ENCODE assay signal across 8 cellular contexts in genomic region chr20:3786665-3787639, GRCh38. TPM values are rescaled to one million over a fixed set of nuclear protein-coding genes. Genes with fewer than 3 reads are reported as not detected.
DNase-seq lines count a peak whose midpoint lies in the region; ATAC-seq, FAIRE-seq and TF ChIP-seq lines count a peak whose summit lies in the region.

Gene CENPB, minus strand, starts transcription at chr20:3786740. Its CDS starts 257 bp downstream, at chr20:3786483.

- peaks cover 0 to 32% (median 6%) of the 10 kb centered on the region in 11 experiments; a peak in 15 of 22 replicates for H3K36me3 ChIP-seq in BLaER1 treated with 17β-estradiol and CSF1 and Interleukin-3, amounts not matched to agents 10 nM and 100 nM
- H3K36me3 ChIP-seq in ectodermal cell (ENCODE audit: control insufficient read depth, insufficient read depth, low read length) (no peaks in the 10 kb centered on the region), lower lobe of right lung (peaks cover 13% of the 10 kb centered on the region)

- ATAC-seq in HG03457 (IDR thresholded peaks at IDR 0.05; ENCODE audit: unreplicated experiment) (peak; percentile 76), lower lobe of right lung (peak; percentile 96 to 97)

- peaks cover 37 to 48% (median 41%) of the 10 kb centered on the region in 10 experiments for H3K4me1 ChIP-seq in BLaER1 treated with 17β-estradiol and CSF1 and Interleukin-3, amounts not matched to agents 10 nM and 100 nM
- H3K4me1 ChIP-seq in ectodermal cell (ENCODE audit: control insufficient read depth, insufficient read depth, low read length) (peaks cover 8% of the 10 kb centered on the region), lower lobe of right lung (peaks cover 39% of the 10 kb centered on the region)

- DNase-seq in GM19239 (ENCODE audit: insufficient read length, low spot score) (peak; percentile 99), NCI-H748 (lab: John Stamatoyannopoulos, UW; ENCODE audit: unreplicated experiment) (peak; percentile 95), lower lobe of right lung (peak; percentile 91)
- DNase-seq in activated CD4-positive, alpha-beta memory T cell treated with anti-CD3 and anti-CD28 coated beads for 36 hours: peak; percentile 93
- DNase-seq in stimulated activated CD4-positive, alpha-beta T cell treated with anti-CD3 and anti-CD28 coated beads, TNF-alpha, amount 100 ng/mL, for 24 hours (ENCODE audit: low read depth in 3 of 3): peak; percentile 79 to 87 (median 84)

- no peaks in the 10 kb centered on the region for H3K27me3 ChIP-seq in BLaER1 treated with 17β-estradiol and CSF1 and Interleukin-3, amounts not matched to agents 10 nM and 100 nM
- H3K27me3 ChIP-seq in ectodermal cell (ENCODE audit: control insufficient read depth, insufficient read depth, low read length, poor library complexity, severe bottlenecking) (peaks cover 23% of the 10 kb centered on the region), lower lobe of right lung (ENCODE audit: low read depth) (no peaks in the 10 kb centered on the region)

- peak; percentile 82 for TF ChIP-seq CTCF in lower lobe of right lung (IDR thresholded peaks at IDR 0.05)

- H3K4me3 Mint-ChIP-seq in activated CD4-positive, alpha-beta memory T cell treated with anti-CD3 and anti-CD28 coated beads for 36 hours: peak within 1 kb of the TSS; percentile 83

- CTCF ChIA-PET in activated CD4-positive, alpha-beta memory T cell treated with anti-CD3 and anti-CD28 coated beads for 36 hours (lab: Charles Lee): interaction anchor here (0.9 to 10.4 kb wide), 13 partner anchors 9 to 298 kb away, joined by 3 to 180 read pairs (median 6); partner anchors contain the start of genes ADISSP, AP5S1 and CDC25B

- peaks cover 6% of the 10 kb centered on the region for H3K36me3 Mint-ChIP-seq in activated CD4-positive, alpha-beta memory T cell treated with anti-CD3 and anti-CD28 coated beads for 36 hours

- H3K27me3 Mint-ChIP-seq in activated CD4-positive, alpha-beta memory T cell treated with anti-CD3 and anti-CD28 coated beads for 36 hours: no peaks in the 10 kb centered on the region

- peak within 1 kb of the TSS; percentile 84 to 94 (median 91) for H3K9ac ChIP-seq in BLaER1 treated with 17β-estradiol and CSF1 and Interleukin-3, amounts not matched to agents 10 nM and 100 nM

- peak within 1 kb of the TSS; percentile 90 to 100 (median 99) for H3K4me2 ChIP-seq in BLaER1 treated with 17β-estradiol and CSF1 and Interleukin-3, amounts not matched to agents 10 nM and 100 nM

- H3K9me3 Mint-ChIP-seq in activated CD4-positive, alpha-beta memory T cell treated with anti-CD3 and anti-CD28 coated beads for 36 hours: no peaks in the 10 kb centered on the region

- POLR2A ChIA-PET in activated CD4-positive, alpha-beta memory T cell treated with anti-CD3 and anti-CD28 coated beads for 36 hours (lab: Charles Lee): interaction anchor here (0.8 to 3.4 kb wide), 7 partner anchors 19 to 103 kb away, joined by 3 to 27 read pairs (median 4); partner anchors contain the start of genes ADISSP, AP5S1 and MAVS

- intact Hi-C loops in activated CD4-positive, alpha-beta memory T cell treated with anti-CD3 and anti-CD28 coated beads for 36 hours (cut with micrococcal nuclease): loop anchor here (1.0 to 10.0 kb wide), 4 partner anchors 8 to 298 kb away; partner anchors contain the start of gene AP5S1
- intact Hi-C loops in lower lobe of right lung (cut with DNase I): no loop called here

- H3K27ac Mint-ChIP-seq in activated CD4-positive, alpha-beta memory T cell treated with anti-CD3 and anti-CD28 coated beads for 36 hours: peak within 1 kb of the TSS; percentile 79

- FAIRE-seq in GM19239 (lab: Jason Lieb, UNC): peak; percentile 70

- no peaks in the 10 kb centered on the region for H3K9me3 ChIP-seq in BLaER1 treated with 17β-estradiol and CSF1 and Interleukin-3, amounts not matched to agents 10 nM and 100 nM (replicated peaks in 1 of 11)
- H3K9me3 ChIP-seq in ectodermal cell (ENCODE audit: control insufficient read depth, low read length): no peaks in the 10 kb centered on the region
- no peaks in the 10 kb centered on the region for H3K9me3 ChIP-seq in lower lobe of right lung

- H3K4me1 Mint-ChIP-seq in activated CD4-positive, alpha-beta memory T cell treated with anti-CD3 and anti-CD28 coated beads for 36 hours (ENCODE audit: low read depth): peaks cover 36% of the 10 kb centered on the region

- WGBS in ectodermal cell, 2 experiments: 4 to 5% methylated on average over 70 to 71 of the region's 71 CpGs

- peaks cover 31 to 43% (median 40%) of the 10 kb centered on the region in 11 experiments; a peak in 21 of 22 replicates for H4K20me1 ChIP-seq in BLaER1 treated with 17β-estradiol and CSF1 and Interleukin-3, amounts not matched to agents 10 nM and 100 nM

- peak within 1 kb of the TSS; percentile 66 to 88 (median 76) for H3K4me3 ChIP-seq in BLaER1 treated with 17β-estradiol and CSF1 and Interleukin-3, amounts not matched to agents 10 nM and 100 nM
- H3K4me3 ChIP-seq in ectodermal cell (ENCODE audit: insufficient read depth, low read depth, low read length) (peak within 1 kb of the TSS; percentile 58), lower lobe of right lung (peak within 1 kb of the TSS; percentile 83)

- peak within 1 kb of the TSS; percentile 83 to 94 (median 87) for H3K27ac ChIP-seq in BLaER1 treated with 17β-estradiol and CSF1 and Interleukin-3, amounts not matched to agents 10 nM and 100 nM
- H3K27ac ChIP-seq in ectodermal cell (ENCODE audit: insufficient read depth, low read depth, low read length, poor library complexity, severe bottlenecking) (no peak within 1 kb of the TSS), lower lobe of right lung (peak within 1 kb of the TSS; percentile 87)

RNA-seq across cellular contexts. Expression of gene CENPB, which starts in this region (rescaled TPM):
- 10 to 100 TPM; 50.1 to 51.9 TPM for total RNA-seq in activated CD4-positive, alpha-beta memory T cell treated with anti-CD3 and anti-CD28 coated beads for 36 hours
- 43.6 TPM for polyA plus RNA-seq in ectodermal cell (2013, experiment 1 of 4)
- polyA plus RNA-seq in ectodermal cell (2013, experiment 2 of 4): 49.4 TPM
- polyA plus RNA-seq in ectodermal cell (2013, experiment 3 of 4): 35.0 TPM
- 40.1 TPM for polyA plus RNA-seq in ectodermal cell (2013, experiment 4 of 4)
- 76.2 TPM for total RNA-seq in lower lobe of right lung
